Comparison of ENCODE assay signal across 1 cellular context in the genomic region with DNA sequence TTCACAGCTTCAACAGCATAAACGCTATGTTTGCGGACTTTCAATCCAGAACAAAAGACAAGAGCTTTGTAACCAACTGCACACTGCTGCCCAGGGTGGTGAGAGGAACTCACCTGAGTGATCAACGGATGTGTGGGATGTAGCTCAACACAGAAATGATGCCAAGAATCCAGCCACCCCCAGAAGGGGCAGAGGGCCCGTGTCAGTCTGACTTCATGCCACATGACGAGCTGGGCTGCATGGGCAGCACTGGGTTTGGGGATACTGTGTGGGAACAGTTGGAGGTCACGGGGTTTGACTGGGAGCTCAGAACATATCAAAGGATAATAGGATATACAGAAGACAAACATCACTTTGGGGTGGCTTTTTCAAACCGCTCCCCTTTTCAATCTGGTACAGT.
TF ChIP-seq lines count a peak whose summit lies in the region.

No MANE protein-coding gene starts in this region.

TF ChIP-seq in WTC11, 78 proteins besides CTCF, POLR2A, EP300 and RAD21 (continued from another document):
- no peak for TF ChIP-seq NR1H2 (CRISPR knock-in tag; IDR thresholded peaks at IDR 0.05)
- TF ChIP-seq, protein P1, sequence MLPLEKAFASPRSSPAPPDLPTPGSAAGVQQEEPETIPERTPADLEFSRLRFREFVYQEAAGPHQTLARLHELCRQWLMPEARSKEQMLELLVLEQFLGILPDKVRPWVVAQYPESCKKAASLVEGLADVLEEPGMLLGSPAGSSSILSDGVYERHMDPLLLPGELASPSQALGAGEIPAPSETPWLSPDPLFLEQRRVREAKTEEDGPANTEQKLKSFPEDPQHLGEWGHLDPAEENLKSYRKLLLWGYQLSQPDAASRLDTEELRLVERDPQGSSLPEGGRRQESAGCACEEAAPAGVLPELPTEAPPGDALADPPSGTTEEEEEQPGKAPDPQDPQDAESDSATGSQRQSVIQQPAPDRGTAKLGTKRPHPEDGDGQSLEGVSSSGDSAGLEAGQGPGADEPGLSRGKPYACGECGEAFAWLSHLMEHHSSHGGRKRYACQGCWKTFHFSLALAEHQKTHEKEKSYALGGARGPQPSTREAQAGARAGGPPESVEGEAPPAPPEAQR (CRISPR knock-in tag; IDR thresholded peaks at IDR 0.05), result no peak
TF ChIP-seq in WTC11: peak in this region for 0.
